8 cellular contexts compared by ENCODE assay signal in genomic region chr20:41136695-41137411, GRCh38. TPM values are rescaled to one million over a fixed set of nuclear protein-coding genes. Genes with fewer than 3 reads are reported as not detected.
DNase-seq lines count a peak whose midpoint lies in the region; ATAC-seq and TF ChIP-seq lines count a peak whose summit lies in the region.

No MANE protein-coding gene starts in this region.

- H3K27ac Mint-ChIP-seq in CD4-positive, alpha-beta memory T cell, result peak overlapping the region; percentile 89 to 98 (median 92)

- H3K9ac ChIP-seq in NT2/D1 (ENCODE audit: insufficient read length, low read depth), result peak overlapping the region; percentile 98

- H3K4me3 Mint-ChIP-seq in CD4-positive, alpha-beta memory T cell, result peak overlapping the region; percentile 91 to 95 (median 94)

- H3K4me3 ChIP-seq in CD4-positive, alpha-beta memory T cell (ENCODE audit: low read length in 2 of 2), result peak overlapping the region in 1 of 2 donors; percentile 69
- H3K4me3 ChIP-seq in NT2/D1 (ENCODE audit: insufficient read length, low read depth) (peak overlapping the region; percentile 82), epithelial cell of esophagus (ENCODE audit: low read length) (peak overlapping the region; percentile 48), mucosa of descending colon (peak overlapping the region; percentile 65)

- peak; percentile 55 for ATAC-seq in GM19452 (IDR thresholded peaks at IDR 0.05; ENCODE audit: unreplicated experiment)
- ATAC-seq in mucosa of descending colon, result peak; percentile 88

- intact Hi-C loops in CD4-positive, alpha-beta memory T cell (cut with micrococcal nuclease), result loop anchor here (1.0 to 5.0 kb wide), 3 partner anchors 20 to 480 kb away; partner anchors contain the start of genes CHD6 and ZHX3
- intact Hi-C loops in mucosa of descending colon (cut with DNase I, micrococcal nuclease), result no loop called here

- H3K27me3 ChIP-seq in CD4-positive, alpha-beta memory T cell (ENCODE audit: insufficient read depth, low read length), result no peaks in the 10 kb centered on the region
- H3K27me3 ChIP-seq in NT2/D1 (ENCODE audit: insufficient read depth, insufficient read length), result peaks cover 4% of the 10 kb centered on the region

- CTCF ChIA-PET in CD4-positive, alpha-beta memory T cell (lab: Charles Lee; ENCODE audit: partially characterized antibody), result interaction anchor here (0.8 to 9.9 kb wide), 12 partner anchors 9 to 203 kb away, joined by 4 to 201 read pairs (median 40); partner anchors contain the start of gene LPIN3

- no peak for TF ChIP-seq CTCF in epithelial cell of esophagus (IDR thresholded peaks at IDR 0.05; ENCODE audit: insufficient read depth, low read depth, low read length, missing control alignments)
- TF ChIP-seq CTCF in mucosa of descending colon (IDR thresholded peaks at IDR 0.05), result no peak

- H3K9me3 Mint-ChIP-seq in CD4-positive, alpha-beta memory T cell, result no peaks in the 10 kb centered on the region

- no peaks in the 10 kb centered on the region for H3K9me3 ChIP-seq in CD4-positive, alpha-beta memory T cell (ENCODE audit: control insufficient read depth in 1 of 2, low read length in 2 of 2)
- H3K9me3 ChIP-seq in NT2/D1 (ENCODE audit: insufficient read depth, low read length), result no peaks in the 10 kb centered on the region
- no peaks in the 10 kb centered on the region for H3K9me3 ChIP-seq in mucosa of descending colon

- H3K36me3 ChIP-seq in CD4-positive, alpha-beta memory T cell (ENCODE audit: insufficient read depth, low read length), result no peaks in the 10 kb centered on the region
- H3K36me3 ChIP-seq in NT2/D1 (ENCODE audit: insufficient read depth, insufficient read length, low read length) (peaks cover 30% of the 10 kb centered on the region), mucosa of descending colon (ENCODE audit: low read depth) (no peaks in the 10 kb centered on the region)

- H3K27ac ChIP-seq in CD4-positive, alpha-beta memory T cell (ENCODE audit: low read depth, low read length), result peak overlapping the region; percentile 73

- no peaks in the 10 kb centered on the region for H3K27me3 Mint-ChIP-seq in CD4-positive, alpha-beta memory T cell

- peak; percentile 79 to 87 (median 81) for DNase-seq in CD4-positive, alpha-beta memory T cell
- DNase-seq in HK-2 (ENCODE audit: unreplicated experiment) (peak; percentile 94), NT2/D1 (ENCODE audit: low read depth, low spot score) (peak; percentile 82), activated T-cell treated with anti-CD3 and anti-CD28 coated beads for 4 hours (peak; percentile 78), epithelial cell of esophagus (ENCODE audit: low read depth) (peak; percentile 90), mucosa of descending colon (peak; percentile 92 to 95 (median 93))
- peak; percentile 81 to 88 for DNase-seq in stimulated activated CD8-positive, alpha-beta memory T cell treated with anti-CD3 and anti-CD28 coated beads, Interleukin-2, amount 100 ng/mL, for 48 hours (ENCODE audit: low read depth in 2 of 2)

- POLR2A ChIA-PET in CD4-positive, alpha-beta memory T cell (lab: Charles Lee; ENCODE audit: partially characterized antibody), result interaction anchor here (1.1 to 16.2 kb wide), 9 partner anchors 17 to 180 kb away, joined by 3 to 753 read pairs (median 11); partner anchors contain the start of gene ZHX3

- peaks cover 0 to 14% of the 10 kb centered on the region in 2 donors for H3K36me3 Mint-ChIP-seq in CD4-positive, alpha-beta memory T cell

- peaks cover 64% of the 10 kb centered on the region for H3K4me1 ChIP-seq in CD4-positive, alpha-beta memory T cell (ENCODE audit: insufficient read depth, low read length)
- H3K4me1 ChIP-seq in NT2/D1 (ENCODE audit: insufficient read depth, insufficient read length), result peaks cover 19% of the 10 kb centered on the region
- H3K4me1 ChIP-seq in mucosa of descending colon (ENCODE audit: low read depth), result peaks cover 9% of the 10 kb centered on the region

- H3K4me1 Mint-ChIP-seq in CD4-positive, alpha-beta memory T cell, result peaks cover 42 to 70% (median 61%) of the 10 kb centered on the region in 4 donors

RNA-seq across cellular contexts. Expression of gene PLCG1, which starts 0.5 kb away (rescaled TPM):
- 100 to 1,000 TPM; 319 to 320 TPM for total RNA-seq in CD4-positive, alpha-beta memory T cell
- 10 to 100 TPM; 22.8 to 68.7 TPM for polyA plus RNA-seq in CD4-positive, alpha-beta memory T cell
- total RNA-seq in mucosa of descending colon, result 10 to 100 TPM; 65.2 to 98.4 (median 85.4) TPM
